In the genomic region with DNA sequence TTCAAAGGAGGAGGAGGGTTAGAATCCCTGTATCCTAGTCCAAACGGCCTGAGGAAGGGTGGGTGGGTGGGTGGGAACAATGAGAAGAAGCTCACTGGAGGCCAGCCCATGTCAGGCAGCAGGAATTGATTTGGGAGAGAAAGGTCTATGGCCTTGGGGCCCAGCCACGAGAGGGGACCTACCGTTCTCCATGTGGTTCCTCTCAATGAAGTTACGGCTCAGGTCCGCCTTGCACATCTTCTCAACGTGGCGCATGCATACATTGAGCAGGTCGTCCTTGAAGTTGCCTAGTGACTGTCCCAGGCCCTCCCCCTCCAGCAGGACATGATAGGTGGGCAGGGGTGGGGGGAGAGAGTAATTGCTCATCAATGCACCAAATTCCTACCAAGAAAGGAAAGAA, we compare ENCODE assay signal across 17 cellular contexts.
"Had no signal": no experiment of that assay in that cellular context is flagged by ENCODE, and none has a peak within 500 bp of the region (broad histone marks: within the 10 kb centered on the region; RNA-seq: fewer than 3 reads in every experiment).

No MANE protein-coding gene starts in this region.

- H3K4me3 ChIP-seq: dorsolateral prefrontal cortex, esophagus muscularis mucosa, gastroesophageal sphincter, left lung, lung, psoas muscle, right lobe of liver, tibial artery had no signal

- H3K36me3 ChIP-seq: esophagus muscularis mucosa, gastroesophageal sphincter, left lung, neutrophil, right lobe of liver had no signal

- H3K4me1 Mint-ChIP-seq: naive B cell had no signal

- H3K9me3 ChIP-seq: gastroesophageal sphincter, left lung, neutrophil, psoas muscle, right lobe of liver, tibial artery had no signal

- H3K27me3 ChIP-seq: gastroesophageal sphincter, left lung, neutrophil, right lobe of liver, tibial artery had no signal

- H3K4me1 ChIP-seq: gastroesophageal sphincter, left lung, psoas muscle, right lobe of liver had no signal

- H3K27ac Mint-ChIP-seq: naive B cell, nephron progenitor cell had no signal

- H3K9me3 Mint-ChIP-seq: nephron progenitor cell had no signal

- H3K4me3 Mint-ChIP-seq: naive B cell, nephron progenitor cell had no signal

- ATAC-seq: left lung had no signal

- H3K36me3 Mint-ChIP-seq: naive B cell had no signal

- H3K27ac ChIP-seq: dorsolateral prefrontal cortex, esophagus muscularis mucosa, gastroesophageal sphincter, left lung, neutrophil, psoas muscle, right lobe of liver, tibial artery had no signal

- DNase-seq: central memory CD4-positive, alpha-beta T cell; cortex of kidney; effector CD8-positive, alpha-beta T cell; glutamatergic neuron; naive B cell; nephron progenitor cell; retina; right lobe of liver; stimulated activated naive CD4-positive, alpha-beta T cell had no signal
